ENCODE assay signal across 27 cellular contexts in genomic region chr7:22979861-22980260, GRCh38. TPM values are rescaled to one million over a fixed set of nuclear protein-coding genes. Genes with fewer than 3 reads are reported as not detected.
DNase-seq lines count a peak whose midpoint lies in the region; ATAC-seq, FAIRE-seq and TF ChIP-seq lines count a peak whose summit lies in the region.
"Had no signal": no experiment of that assay in that cellular context is flagged by ENCODE, and none has a peak within 500 bp of the region (broad histone marks: within the 10 kb centered on the region; RNA-seq: fewer than 3 reads in every experiment).

No MANE protein-coding gene starts in this region.

- no peaks in the 10 kb centered on the region for H3K9me1 ChIP-seq in K562 (ENCODE audit: control insufficient read depth, insufficient read depth, low read length)

- no peak overlapping the region for H2AFZ ChIP-seq in K562 (ENCODE audit: low read depth, low read length)
- no peak overlapping the region for H2AFZ ChIP-seq in mesenchymal stem cell (ENCODE audit: low read depth, low read length)
- H2AFZ ChIP-seq: parathyroid adenoma had no signal

- no peak overlapping the region for H2BK15ac ChIP-seq in mesenchymal stem cell (ENCODE audit: low read depth, poor library complexity, severe bottlenecking)

- CTCF ChIA-PET in MCF 10A (lab: Yijun Ruan, JAX) (interaction anchor here (0.7 kb wide), 1 partner anchor 15 kb away, joined by 3 read pairs; no protein-coding TSS in a partner anchor), K562 (lab: Yijun Ruan, JAX; ENCODE audit: low intra/inter-chr PET ratio) (no interaction called here)

- in situ Hi-C loops in K562 (cut with MboI), result no loop called here

- intact Hi-C loops in MCF 10A (cut with micrococcal nuclease), result loop anchor here (10.0 kb wide), 1 partner anchor 75 kb away; no protein-coding TSS in a partner anchor
- intact Hi-C loops in breast epithelium (cut with DNase I; ENCODE audit: low total_unique reads), result loop anchor here (5.0 kb wide), 1 partner anchor 1078 kb away; no protein-coding TSS in a partner anchor
- intact Hi-C loops in K562 (cut with micrococcal nuclease), result loop anchor here (1.0 kb wide), 1 partner anchor 75 kb away; no protein-coding TSS in a partner anchor
- intact Hi-C loops in activated T-helper 1 cell treated with anti-CD3 and anti-CD28 coated beads, Interleukin-12 subunit alpha, Interleukin-12 subunit beta, Interleukin-2, Interleukin-4 antibody, amounts not matched to agents 30 ng/mL and 10 ng/mL and 1 ng/mL, durations not matched to agents 14 hours and 24 hours and 36 hours (cut with micrococcal nuclease), result no loop called here

- H3K27me3 ChIP-seq in breast epithelium, result no peaks in the 10 kb centered on the region
- no peaks in the 10 kb centered on the region for H3K27me3 ChIP-seq in K562 (ENCODE audit: control insufficient read depth in 2 of 2, insufficient read depth in 2 of 2, low read length in 2 of 2)
- no peaks in the 10 kb centered on the region for H3K27me3 ChIP-seq in mesenchymal stem cell (ENCODE audit: control insufficient read depth in 1 of 2, insufficient read depth in 1 of 2, low read length in 2 of 2)
- no peaks in the 10 kb centered on the region for H3K27me3 ChIP-seq in small intestine (ENCODE audit: control insufficient read depth in 2 of 2, insufficient read depth in 2 of 2, low read length in 2 of 2)
- H3K27me3 ChIP-seq: ascending aorta, right lobe of liver, SJSA1, uterus had no signal

- peaks cover 24% of the 10 kb centered on the region for H3K36me3 Mint-ChIP-seq in MCF 10A (ENCODE audit: insufficient read depth, unreplicated experiment)
- peaks cover 27% of the 10 kb centered on the region for H3K36me3 Mint-ChIP-seq in activated T-helper 1 cell treated with anti-CD3 and anti-CD28 coated beads, Interleukin-12 subunit alpha, Interleukin-12 subunit beta, Interleukin-2, Interleukin-4 antibody, amounts not matched to agents 30 ng/mL and 10 ng/mL and 1 ng/mL, durations not matched to agents 14 hours and 24 hours and 36 hours (ENCODE audit: low read depth)

- no peak overlapping the region for H3K27ac ChIP-seq in breast epithelium
- H3K27ac ChIP-seq in K562 (ENCODE audit: extremely low read depth, low read depth, low read length), result no peak overlapping the region
- H3K27ac ChIP-seq in mesenchymal stem cell (ENCODE audit: low read length, poor library complexity, severe bottlenecking), result peak overlapping the region; percentile 40
- no peak overlapping the region for H3K27ac ChIP-seq in small intestine (ENCODE audit: low read depth in 1 of 2, low read length in 1 of 2)
- H3K27ac ChIP-seq: parathyroid adenoma, right lobe of liver, uterus had no signal

- no peak overlapping the region for H2BK12ac ChIP-seq in mesenchymal stem cell (ENCODE audit: low read length in 2 of 2)

- H3K79me1 ChIP-seq in mesenchymal stem cell (replicated peaks; ENCODE audit: low read length, poor library complexity, severe bottlenecking), result peaks cover 12% of the 10 kb centered on the region

- H3K4me3 Mint-ChIP-seq in MCF 10A (ENCODE audit: unreplicated experiment), result no peak overlapping the region
- H3K4me3 Mint-ChIP-seq in activated T-helper 1 cell treated with anti-CD3 and anti-CD28 coated beads, Interleukin-12 subunit alpha, Interleukin-12 subunit beta, Interleukin-2, Interleukin-4 antibody, amounts not matched to agents 30 ng/mL and 10 ng/mL and 1 ng/mL, durations not matched to agents 14 hours and 24 hours and 36 hours, result no peak overlapping the region
- H3K4me3 Mint-ChIP-seq: activated CD4-positive, alpha-beta memory T cell treated with anti-CD3 and anti-CD28 coated beads for 36 hours; activated naive CD8-positive, alpha-beta T cell; CD4-positive, alpha-beta T cell; central memory CD8-positive, alpha-beta T cell; nephron had no signal

- no peak overlapping the region for H3K4me2 ChIP-seq in K562 (ENCODE audit: insufficient read depth, low read length)
- H3K4me2 ChIP-seq in mesenchymal stem cell (ENCODE audit: low read length, poor library complexity, severe bottlenecking), result no peak overlapping the region

- H2BK120ac ChIP-seq in mesenchymal stem cell (ENCODE audit: low read depth, low read length), result no peak overlapping the region

- no peak for FAIRE-seq in K562 (lab: Jason Lieb, UNC)
- FAIRE-seq in small intestine (lab: Jason Lieb, UNC), result no peak
- FAIRE-seq: islet of Langerhans, TTC549 had no signal

- H3K9me3 ChIP-seq in breast epithelium, result no peaks in the 10 kb centered on the region
- H3K9me3 ChIP-seq in K562 (replicated peaks; ENCODE audit: control insufficient read depth, insufficient read depth, low read depth, low read length), result no peaks in the 10 kb centered on the region
- no peaks in the 10 kb centered on the region for H3K9me3 ChIP-seq in mesenchymal stem cell (ENCODE audit: control insufficient read depth, low read length)
- no peaks in the 10 kb centered on the region for H3K9me3 ChIP-seq in small intestine (ENCODE audit: control insufficient read depth, low read depth)
- H3K9me3 ChIP-seq: ascending aorta, right lobe of liver, SJSA1, uterus had no signal

- no peak overlapping the region for H3K14ac ChIP-seq in mesenchymal stem cell (ENCODE audit: low read length in 2 of 2)

- DNase-seq in MCF 10A (ENCODE audit: unreplicated experiment) (no peak), breast epithelium (ENCODE audit: low spot score in 2 of 2) (no peak), K562 (ENCODE audit: extremely low read depth in 1 of 4, low spot score in 3 of 4) (no peak), mesenchymal stem cell (no peak), small intestine (no peak)
- no peak for DNase-seq in activated T-helper 1 cell treated with anti-CD3 and anti-CD28 coated beads, Interleukin-12 subunit alpha, Interleukin-12 subunit beta, Interleukin-2, Interleukin-4 antibody, amounts not matched to agents 30 ng/mL and 10 ng/mL and 1 ng/mL, durations not matched to agents 14 hours and 24 hours and 36 hours (ENCODE audit: low spot score)
- no peak for DNase-seq in activated CD4-positive, alpha-beta T cell treated with anti-CD3 and anti-CD28 coated beads, Interleukin-2, amount 50 U/mL, for 1 hour
- DNase-seq: 8988T; activated CD4-positive, alpha-beta memory T cell treated with anti-CD3 and anti-CD28 coated beads for 36 hours; CD4-positive, alpha-beta T cell; left ventricle myocardium superior; NCI-H1417 treated with DMSO at 0.1 percent for 48 hours; NCI-H2107; NCI-H748 treated with DMSO at 0.1 percent for 48 hours; right lobe of liver; stimulated activated naive CD4-positive, alpha-beta T cell; uterus had no signal

- H3K4ac ChIP-seq in mesenchymal stem cell (ENCODE audit: low read depth in 1 of 2, low read length in 2 of 2), result no peak overlapping the region

- H2BK5ac ChIP-seq in mesenchymal stem cell (ENCODE audit: low read depth, low read length, poor library complexity, severe bottlenecking), result no peak overlapping the region

- H3K4me1 ChIP-seq in breast epithelium (no peaks in the 10 kb centered on the region), K562 (replicated peaks in 1 of 2; ENCODE audit: control insufficient read depth in 2 of 2, insufficient read depth in 2 of 2, low read length in 2 of 2) (peaks cover 0 to 2% of the 10 kb centered on the region in 2 experiments; a peak in 1 of 5 replicates), mesenchymal stem cell (ENCODE audit: control insufficient read depth, insufficient read depth, low read depth, low read length) (no peaks in the 10 kb centered on the region), small intestine (ENCODE audit: control insufficient read depth in 2 of 2, insufficient read depth in 1 of 2, low read depth in 1 of 2, low read length in 1 of 2) (no peaks in the 10 kb centered on the region)
- H3K4me1 ChIP-seq: parathyroid adenoma, right lobe of liver, uterus had no signal

- H3K18ac ChIP-seq in mesenchymal stem cell (ENCODE audit: low read depth in 1 of 2, low read length in 2 of 2), result no peak overlapping the region

- no peak for TF ChIP-seq EP300 in K562 (IDR thresholded peaks at IDR 0.05; ENCODE audit: low read length)

- no peak overlapping the region for H3K4me3 ChIP-seq in breast epithelium
- H3K4me3 ChIP-seq in K562, result no peak overlapping the region
- H3K4me3 ChIP-seq in mesenchymal stem cell (ENCODE audit: insufficient read depth in 1 of 2, low read depth in 1 of 2, low read length in 2 of 2), result no peak overlapping the region
- no peak overlapping the region for H3K4me3 ChIP-seq in small intestine (ENCODE audit: low read depth in 1 of 2, low read length in 2 of 2)
- H3K4me3 ChIP-seq: ascending aorta, right lobe of liver, SJSA1, uterus had no signal

- 82% methylated on average over 1 of the region's 1 CpG for WGBS in K562 (ENCODE audit: insufficient coverage, low coverage, missing lambda C conversion rate)
- 89% methylated on average over 1 of the region's 1 CpG for WGBS in mesenchymal stem cell
- WGBS in small intestine, 3 donors, result 95 to 100% (median 97%) methylated on average over 1 of the region's 1 CpG

- H3K36me3 ChIP-seq in breast epithelium, result no peaks in the 10 kb centered on the region
- peaks cover 32% of the 10 kb centered on the region; the same call in 2 of the 3 replicates for H3K36me3 ChIP-seq in K562 (ENCODE audit: control insufficient read depth, insufficient read depth, low read length)
- H3K36me3 ChIP-seq in mesenchymal stem cell (ENCODE audit: control insufficient read depth in 1 of 2, insufficient read depth in 2 of 2, low read depth in 1 of 2, low read length in 2 of 2), result peaks cover 3 to 48% of the 10 kb centered on the region in 2 experiments
- peaks cover 0 to 4% of the 10 kb centered on the region in 2 donors for H3K36me3 ChIP-seq in small intestine (ENCODE audit: control insufficient read depth in 2 of 2, insufficient read depth in 2 of 2, low read length in 2 of 2)
- H3K36me3 ChIP-seq: uterus had no signal

- no peaks in the 10 kb centered on the region for H3K79me2 ChIP-seq in K562 (ENCODE audit: control insufficient read depth, insufficient read depth, low read length)
- H3K79me2 ChIP-seq: parathyroid adenoma had no signal

- H3K9ac ChIP-seq in K562 (ENCODE audit: insufficient read depth in 1 of 2, low read depth in 2 of 2, low read length in 2 of 2) (no peak overlapping the region), mesenchymal stem cell (ENCODE audit: low read length) (peak overlapping the region; percentile 79)
- H3K9ac ChIP-seq: parathyroid adenoma had no signal

- no peak overlapping the region for H4K8ac ChIP-seq in mesenchymal stem cell (ENCODE audit: low read length)

- no TSS peak for BruUV-seq in MCF 10A (replicated peaks; lab: Mats Ljungman, UMichigan)
- no TSS peak for BruUV-seq in K562 (replicated peaks; lab: Mats Ljungman, UMichigan)

- H3K23ac ChIP-seq in mesenchymal stem cell (ENCODE audit: low read length in 2 of 2), result no peak overlapping the region

- no peak for TF ChIP-seq POLR2A in breast epithelium (IDR thresholded peaks at IDR 0.05)
- TF ChIP-seq POLR2A in K562 (conservative IDR thresholded peaks at IDR 0.05), result no peak

- no peak for TF ChIP-seq CTCF in MCF 10A (IDR thresholded peaks at IDR 0.05; ENCODE audit: unreplicated experiment)
- no peak for TF ChIP-seq CTCF in breast epithelium (IDR thresholded peaks at IDR 0.05)
- TF ChIP-seq CTCF in K562 (IDR thresholded peaks at IDR 0.05 in 2 of 3, conservative IDR thresholded peaks at IDR 0.05 in 1 of 3; ENCODE audit: insufficient read depth in 2 of 3, low read depth in 1 of 3, low read length in 3 of 3), result no peak

- H3K27me3 Mint-ChIP-seq in MCF 10A (ENCODE audit: insufficient read depth, unreplicated experiment), result no peaks in the 10 kb centered on the region
- no peaks in the 10 kb centered on the region for H3K27me3 Mint-ChIP-seq in activated T-helper 1 cell treated with anti-CD3 and anti-CD28 coated beads, Interleukin-12 subunit alpha, Interleukin-12 subunit beta, Interleukin-2, Interleukin-4 antibody, amounts not matched to agents 30 ng/mL and 10 ng/mL and 1 ng/mL, durations not matched to agents 14 hours and 24 hours and 36 hours (ENCODE audit: insufficient read depth)
- H3K27me3 Mint-ChIP-seq: activated CD4-positive, alpha-beta memory T cell treated with anti-CD3 and anti-CD28 coated beads for 36 hours; activated naive CD8-positive, alpha-beta T cell; CD4-positive, alpha-beta T cell; central memory CD8-positive, alpha-beta T cell had no signal

- no peaks in the 10 kb centered on the region for H3K9me3 Mint-ChIP-seq in MCF 10A (ENCODE audit: unreplicated experiment)
- no peaks in the 10 kb centered on the region for H3K9me3 Mint-ChIP-seq in activated T-helper 1 cell treated with anti-CD3 and anti-CD28 coated beads, Interleukin-12 subunit alpha, Interleukin-12 subunit beta, Interleukin-2, Interleukin-4 antibody, amounts not matched to agents 30 ng/mL and 10 ng/mL and 1 ng/mL, durations not matched to agents 14 hours and 24 hours and 36 hours
- H3K9me3 Mint-ChIP-seq: activated CD4-positive, alpha-beta memory T cell treated with anti-CD3 and anti-CD28 coated beads for 36 hours; CD4-positive, alpha-beta T cell; central memory CD8-positive, alpha-beta T cell; nephron had no signal

- peak overlapping the region; percentile 87 for H3K27ac Mint-ChIP-seq in MCF 10A (ENCODE audit: low read depth, unreplicated experiment)
- no peak overlapping the region for H3K27ac Mint-ChIP-seq in activated T-helper 1 cell treated with anti-CD3 and anti-CD28 coated beads, Interleukin-12 subunit alpha, Interleukin-12 subunit beta, Interleukin-2, Interleukin-4 antibody, amounts not matched to agents 30 ng/mL and 10 ng/mL and 1 ng/mL, durations not matched to agents 14 hours and 24 hours and 36 hours
- H3K27ac Mint-ChIP-seq: activated CD4-positive, alpha-beta memory T cell treated with anti-CD3 and anti-CD28 coated beads for 36 hours; activated naive CD8-positive, alpha-beta T cell; CD4-positive, alpha-beta T cell; nephron had no signal

- no peak for TF ChIP-seq RAD21 in K562 (CRISPR knock-in tag; conservative IDR thresholded peaks at IDR 0.05 in 1 of 2, IDR thresholded peaks at IDR 0.05 in 1 of 2)

- no peak overlapping the region for H2AK5ac ChIP-seq in mesenchymal stem cell (ENCODE audit: low read length, severe bottlenecking)

- no peaks in the 10 kb centered on the region for H4K20me1 ChIP-seq in K562 (replicated peaks; ENCODE audit: control insufficient read depth, insufficient read depth, low read length)

- no peak for ATAC-seq in K562
- ATAC-seq in GM18868 (IDR thresholded peaks at IDR 0.05; ENCODE audit: unreplicated experiment), result no peak
- ATAC-seq: activated CD4-positive, CD25-positive, alpha-beta regulatory T cell treated with anti-CD3 and anti-CD28 coated beads, Interleukin-2, amount 50 U/mL, for 24 hours; left ventricle myocardium superior; right lobe of liver had no signal

- no peak overlapping the region for H4K91ac ChIP-seq in mesenchymal stem cell (ENCODE audit: low read length)

- H3K4me1 Mint-ChIP-seq in MCF 10A (ENCODE audit: insufficient read depth, unreplicated experiment), result peaks cover 32% of the 10 kb centered on the region
- no peaks in the 10 kb centered on the region for H3K4me1 Mint-ChIP-seq in activated T-helper 1 cell treated with anti-CD3 and anti-CD28 coated beads, Interleukin-12 subunit alpha, Interleukin-12 subunit beta, Interleukin-2, Interleukin-4 antibody, amounts not matched to agents 30 ng/mL and 10 ng/mL and 1 ng/mL, durations not matched to agents 14 hours and 24 hours and 36 hours (ENCODE audit: low read depth)
- H3K4me1 Mint-ChIP-seq: central memory CD8-positive, alpha-beta T cell; nephron had no signal

- POLR2A ChIA-PET in MCF 10A (lab: Yijun Ruan, JAX) (interaction anchor here (1.4 kb wide), 2 partner anchors 10 to 12 kb away, joined by 6 to 7 read pairs; no protein-coding TSS in a partner anchor), K562 (lab: Yijun Ruan, JAX) (interaction anchor here (0.7 kb wide), 1 partner anchor 9 kb away, joined by 3 read pairs; no protein-coding TSS in a partner anchor)

RNA-seq across cellular contexts. Expression of gene HYCC1, which starts 34.1 kb away (rescaled TPM):
- 48.9 and 49.1 TPM in 2 replicates for total RNA-seq in MCF 10A (2022)
- 10 to 100 TPM; 43.8 to 64.6 (median 50.4) TPM for total RNA-seq in breast epithelium
- 25.8 and 69.5 TPM in 2 replicates for total RNA-seq in K562 (2011; cell fraction: chromatin; rRNA removed; ENCODE audit: low replicate concordance)
- 12.5 and 14.9 TPM in 2 replicates for total RNA-seq in K562 (2011; cell fraction: nucleolus; rRNA removed)
- total RNA-seq in K562 (2011; cell fraction: nucleoplasm; rRNA removed), result 25.1 and 44.4 TPM in 2 replicates
- 18.8 and 24.7 TPM in 2 replicates for total RNA-seq in K562 (2014; rRNA removed)
- total RNA-seq in K562 (2014; rRNA removed; fragmentation: Illumina TruSeq; extraction: Trizol), result 37.0 and 41.1 TPM in 2 replicates
- 26.5 and 38.1 TPM in 2 replicates for total RNA-seq in K562 (2015; rRNA removed; fragmentation: Illumina TruSeq; extraction: Trizol)
- 37.9 and 43.0 TPM in 2 replicates for total RNA-seq in K562 (2021)
- 31.2 and 39.8 TPM in 2 replicates for polyA plus RNA-seq in K562 (2011; rRNA removed)
- 7.6 and 15.5 TPM in 2 replicates for polyA plus RNA-seq in K562 (2011; cell fraction: cytosol; rRNA removed)
- polyA plus RNA-seq in K562 (2011; cell fraction: nucleus; rRNA removed), result 22.5 and 31.5 TPM in 2 replicates
- 16.3 and 36.3 TPM in 2 replicates for polyA plus RNA-seq in K562 (2012)
- polyA plus RNA-seq in K562 (2014; fragmentation: Illumina TruSeq; extraction: Trizol), result 40.4 and 44.7 TPM in 2 replicates
- 10 to 100 TPM; 11.2 to 16.0 TPM for polyA plus RNA-seq in K562 (2014; fragmentation: Nextera tagmentation; extraction: Ambion mirVana)
- 33.3 and 40.6 TPM in 2 replicates for polyA plus RNA-seq in K562 (2014; rRNA removed)
- 41.3 and 50.1 TPM in 2 replicates for polyA minus RNA-seq in K562 (2011; rRNA and poly(A)+ RNA removed)
- polyA minus RNA-seq in K562 (2011; cell fraction: cytosol; rRNA and poly(A)+ RNA removed), result 13.6 and 20.0 TPM in 2 replicates
- polyA minus RNA-seq in K562 (2011; cell fraction: nucleus; rRNA and poly(A)+ RNA removed), result 25.4 and 45.8 TPM in 2 replicates
- 113 TPM for polyA plus RNA-seq in mesenchymal stem cell (2013, experiment 1 of 2)
- 106 TPM for polyA plus RNA-seq in mesenchymal stem cell (2013, experiment 2 of 2)
- total RNA-seq in activated T-helper 1 cell treated with anti-CD3 and anti-CD28 coated beads, Interleukin-12 subunit alpha, Interleukin-12 subunit beta, Interleukin-2, Interleukin-4 antibody, amounts not matched to agents 30 ng/mL and 10 ng/mL and 1 ng/mL, durations not matched to agents 14 hours and 24 hours and 36 hours, result 36.8 and 45.7 TPM in 2 replicates
- 10 to 100 TPM in 1 of 3 donors, 1 to 10 TPM in 2; 4.0 to 15.9 (median 5.7) TPM for polyA plus RNA-seq in small intestine
